ENCODE assay signal across 8 cellular contexts in the genomic region with DNA sequence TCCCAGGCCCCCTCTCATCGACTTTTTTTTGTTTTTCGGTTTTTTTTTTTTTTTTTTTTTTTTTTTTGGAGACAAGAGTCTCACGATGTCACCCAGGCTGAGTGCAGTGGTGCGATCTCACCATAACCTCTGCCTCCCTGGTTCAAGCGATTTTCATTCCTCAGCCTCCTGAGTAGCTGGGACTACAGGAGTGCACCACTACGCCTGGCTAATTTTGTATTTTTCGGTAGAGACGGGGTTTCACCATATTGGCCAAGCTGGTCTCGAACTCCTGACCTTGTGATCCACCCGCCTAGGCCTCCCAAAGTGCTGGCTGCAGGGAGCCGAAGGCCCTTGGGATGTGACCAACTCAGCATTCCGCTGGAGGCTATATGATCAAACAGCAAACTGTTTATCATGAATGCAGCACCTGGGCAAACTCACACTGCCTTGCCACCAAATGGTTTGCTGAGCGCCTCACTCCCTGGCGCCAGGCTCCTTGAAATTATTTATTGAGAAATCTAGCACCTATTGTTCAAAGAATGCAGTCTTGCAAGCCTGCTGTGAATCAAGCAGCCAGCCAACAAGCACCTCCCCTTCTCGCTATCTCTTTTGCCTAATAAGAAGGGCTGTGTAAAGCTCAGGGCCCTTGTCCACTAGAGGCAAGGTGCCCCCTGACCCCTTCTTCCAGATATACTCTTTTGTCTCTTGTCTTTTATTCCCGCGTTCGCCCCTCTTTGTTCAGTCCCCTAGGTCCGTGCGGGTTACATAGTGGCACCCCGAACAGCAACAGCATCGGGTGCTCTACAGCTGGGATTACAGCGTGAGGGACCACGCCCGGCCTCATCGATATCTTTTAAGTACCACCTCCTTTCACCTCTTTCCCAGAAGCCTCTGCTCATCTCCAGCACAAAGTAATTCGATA. TPM values are rescaled to one million over a fixed set of nuclear protein-coding genes. Genes with fewer than 3 reads are reported as not detected.
A peak's percentile ranks its signal among the peaks of the same experiment; 100 is the strongest.
DNase-seq lines count a peak whose midpoint lies in the region; ATAC-seq and TF ChIP-seq lines count a peak whose summit lies in the region.

No MANE protein-coding gene starts in this region.

- TF ChIP-seq CTCF in cardiac fibroblast (IDR thresholded peaks at IDR 0.05; ENCODE audit: low read depth, low read length), result no peak

- ATAC-seq in GM21786 (IDR thresholded peaks at IDR 0.05; ENCODE audit: unreplicated experiment), result peak; percentile 22

- peak overlapping the region; percentile 42 for H3K56ac ChIP-seq in mesendoderm (ENCODE audit: low read length)

- H3K79me1 ChIP-seq in mesendoderm (ENCODE audit: low read length), result peaks cover 8% of the 10 kb centered on the region

- H2BK5ac ChIP-seq in mesendoderm (ENCODE audit: low read length), result no peak overlapping the region

- no peaks in the 10 kb centered on the region; a peak in 1 of 22 replicates for H4K20me1 ChIP-seq in BLaER1 treated with 17β-estradiol and CSF1 and Interleukin-3, amounts not matched to agents 10 nM and 100 nM

- peaks cover 10 to 24% (median 13%) of the 10 kb centered on the region in 11 experiments; a peak in 18 of 22 replicates for H3K36me3 ChIP-seq in BLaER1 treated with 17β-estradiol and CSF1 and Interleukin-3, amounts not matched to agents 10 nM and 100 nM
- no peaks in the 10 kb centered on the region for H3K36me3 ChIP-seq in mesendoderm (ENCODE audit: control insufficient read depth, insufficient read depth, low read length)
- no peaks in the 10 kb centered on the region for H3K36me3 ChIP-seq in urinary bladder (ENCODE audit: insufficient read depth)

- DNase-seq in NCI-H510A treated with DMSO at 0.1 percent for 48 hours (lab: John Stamatoyannopoulos, UW) (peak; percentile 51), cardiac fibroblast (ENCODE audit: low read depth in 2 of 2) (peak; percentile 26 to 47), mesendoderm (peak; percentile 93), NCI-H1436 (lab: John Stamatoyannopoulos, UW) (no peak), COLO829 (ENCODE audit: low spot score) (no peak)

- peak overlapping the region; percentile 70 to 85 (median 80) for H3K9ac ChIP-seq in BLaER1 treated with 17β-estradiol and CSF1 and Interleukin-3, amounts not matched to agents 10 nM and 100 nM
- no peak overlapping the region for H3K9ac ChIP-seq in mesendoderm (ENCODE audit: low read length)

- H3K79me2 ChIP-seq in mesendoderm (ENCODE audit: control insufficient read depth, insufficient read depth, low read length), result peaks cover 10% of the 10 kb centered on the region

- H2BK120ac ChIP-seq in mesendoderm (ENCODE audit: low read depth, low read length), result no peak overlapping the region

- no peak overlapping the region for H3K4ac ChIP-seq in mesendoderm (ENCODE audit: low read depth, low read length)

- peak overlapping the region in 9 of 11 experiments; percentile 61 to 81 (median 74); a peak in 17 of 22 replicates for H3K27ac ChIP-seq in BLaER1 treated with 17β-estradiol and CSF1 and Interleukin-3, amounts not matched to agents 10 nM and 100 nM
- H3K27ac ChIP-seq in mesendoderm (ENCODE audit: low read depth, low read length) (no peak overlapping the region), urinary bladder (ENCODE audit: low read depth) (no peak overlapping the region)

- H3K4me3 ChIP-seq in BLaER1 treated with 17β-estradiol and CSF1 and Interleukin-3, amounts not matched to agents 10 nM and 100 nM, result peak overlapping the region; percentile 65 to 85 (median 76)
- H3K4me3 ChIP-seq in cardiac fibroblast (replicated peaks in 1 of 2; ENCODE audit: low read depth in 2 of 2, low read length in 2 of 2) (peak overlapping the region; percentile 67 to 69), mesendoderm (ENCODE audit: low read length) (no peak overlapping the region), urinary bladder (ENCODE audit: low read depth, low read length) (peak overlapping the region; percentile 65)

- H3K23ac ChIP-seq in mesendoderm (ENCODE audit: low read length), result no peak overlapping the region

- H2AK5ac ChIP-seq in mesendoderm (ENCODE audit: low read length), result no peak overlapping the region

- no CpG with 5 or more reads among the region's 27 CpGs for WGBS in mesendoderm (ENCODE audit: extremely low coverage, insufficient coverage, low lambda C conversion rate)
- 64% methylated on average over 27 of the region's 27 CpGs for WGBS in urinary bladder

- H3K18ac ChIP-seq in mesendoderm (ENCODE audit: low read length), result no peak overlapping the region

- H3K9me3 ChIP-seq in BLaER1 treated with 17β-estradiol and CSF1 and Interleukin-3, amounts not matched to agents 10 nM and 100 nM (replicated peaks in 1 of 11), result peaks cover 12 to 34% (median 29%) of the 10 kb centered on the region in 11 experiments; a peak in 21 of 22 replicates

- no peaks in the 10 kb centered on the region for H3K27me3 ChIP-seq in BLaER1 treated with 17β-estradiol and CSF1 and Interleukin-3, amounts not matched to agents 10 nM and 100 nM
- H3K27me3 ChIP-seq in mesendoderm (ENCODE audit: insufficient read depth, low read length, poor library complexity), result no peaks in the 10 kb centered on the region

- peak overlapping the region; percentile 77 to 99 (median 91) for H3K4me2 ChIP-seq in BLaER1 treated with 17β-estradiol and CSF1 and Interleukin-3, amounts not matched to agents 10 nM and 100 nM
- no peak overlapping the region for H3K4me2 ChIP-seq in mesendoderm (ENCODE audit: low read length)

- peaks cover 20 to 29% (median 25%) of the 10 kb centered on the region in 10 experiments for H3K4me1 ChIP-seq in BLaER1 treated with 17β-estradiol and CSF1 and Interleukin-3, amounts not matched to agents 10 nM and 100 nM
- peaks cover 2% of the 10 kb centered on the region for H3K4me1 ChIP-seq in mesendoderm (ENCODE audit: control insufficient read depth, low read depth, low read length)
- no peaks in the 10 kb centered on the region for H3K4me1 ChIP-seq in urinary bladder (ENCODE audit: insufficient read depth)

- H4K8ac ChIP-seq in mesendoderm (ENCODE audit: low read depth, low read length), result no peak overlapping the region

- no peak overlapping the region for H2BK15ac ChIP-seq in mesendoderm (replicated peaks; ENCODE audit: low read depth)

- H4K5ac ChIP-seq in mesendoderm (ENCODE audit: low read length), result no peak overlapping the region

RNA-seq across cellular contexts. Expression of gene RIGI, which starts 1.2 kb away (rescaled TPM):
- 4.8 TPM for polyA plus RNA-seq in mesendoderm (2013, experiment 1 of 2)
- 4.4 TPM for polyA plus RNA-seq in mesendoderm (2013, experiment 2 of 2)
- 25.2 TPM for total RNA-seq in urinary bladder
- polyA plus RNA-seq in urinary bladder, result 5.4 TPM

RNA-seq across cellular contexts. Expression of gene SMIM27, which starts 27.3 kb away (rescaled TPM):
- polyA plus RNA-seq in mesendoderm (2013, experiment 1 of 2), result 25.4 TPM
- polyA plus RNA-seq in mesendoderm (2013, experiment 2 of 2), result 24.7 TPM
- total RNA-seq in urinary bladder, result 1.3 TPM
- 11.9 TPM for polyA plus RNA-seq in urinary bladder

RNA-seq across cellular contexts. Expression of gene TOPORS, which starts 27.6 kb away (rescaled TPM):
- polyA plus RNA-seq in mesendoderm (2013, experiment 1 of 2), result 35.6 TPM
- 35.5 TPM for polyA plus RNA-seq in mesendoderm (2013, experiment 2 of 2)
- total RNA-seq in urinary bladder, result 39.0 TPM
- 13.3 TPM for polyA plus RNA-seq in urinary bladder

RNA-seq across cellular contexts. Expression of gene NDUFB6, which starts 48.1 kb away (rescaled TPM):
- 95.9 TPM for polyA plus RNA-seq in mesendoderm (2013, experiment 1 of 2)
- polyA plus RNA-seq in mesendoderm (2013, experiment 2 of 2), result 91.7 TPM
- total RNA-seq in urinary bladder, result 45.5 TPM
- 58.1 TPM for polyA plus RNA-seq in urinary bladder

Comparison
In these comparisons a context has a peak if more than half of its experiments do, and no peak if none do; other contexts are left out.
1. H3K27ac ChIP-seq: peak in BLaER1 treated with 17β-estradiol and CSF1 and Interleukin-3, amounts not matched to agents 10 nM and 100 nM (9 of 11); none in mesendoderm (single experiment) and urinary bladder (single experiment).
2. DNase-seq: peak in NCI-H510A treated with DMSO at 0.1 percent for 48 hours (single experiment), cardiac fibroblast (2 of 2) and mesendoderm (single experiment); none in NCI-H1436 (single experiment) and COLO829 (single experiment).